Comparison of ENCODE assay signal across 9 cellular contexts in the genomic region with DNA sequence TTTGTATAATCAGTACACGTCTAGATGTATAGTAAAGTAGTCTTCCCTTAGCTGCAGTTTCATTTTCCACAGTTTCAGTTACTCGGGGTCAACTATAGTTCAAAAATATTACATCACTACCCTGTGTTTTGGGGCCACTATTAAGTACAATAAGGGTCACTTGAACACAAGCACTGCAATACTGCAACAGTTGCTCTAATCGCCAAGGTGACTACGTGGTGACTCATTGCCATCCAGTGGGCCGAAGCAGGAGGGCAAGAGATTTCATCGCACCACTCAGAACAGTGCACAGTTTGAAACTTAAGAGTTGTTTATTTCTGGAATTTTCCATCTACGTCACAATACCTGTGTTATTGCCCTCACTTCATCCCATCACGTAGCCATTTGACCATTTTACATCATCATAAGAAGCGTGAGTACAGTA. TPM values are rescaled to one million over a fixed set of nuclear protein-coding genes. Genes with fewer than 3 reads are reported as not detected.
DNase-seq lines count a peak whose midpoint lies in the region; ATAC-seq and TF ChIP-seq lines count a peak whose summit lies in the region.
"Had no signal": no experiment of that assay in that cellular context is flagged by ENCODE, and none has a peak within 500 bp of the region (broad histone marks: within the 10 kb centered on the region; RNA-seq: fewer than 3 reads in every experiment).

A gene (plus strand): TSS at position 379 of the 424 bp plus-strand sequence. CDS start 18,994 bp downstream, outside the sequence.

- peaks cover 6% of the 10 kb centered on the region for H3K36me3 Mint-ChIP-seq in MCF 10A (ENCODE audit: insufficient read depth, unreplicated experiment)
- no peaks in the 10 kb centered on the region for H3K36me3 Mint-ChIP-seq in natural killer cell

- H3K4me1 ChIP-seq in breast epithelium, result no peaks in the 10 kb centered on the region
- H3K4me1 ChIP-seq: uterus had no signal

- H3K9me3 Mint-ChIP-seq in MCF 10A (ENCODE audit: unreplicated experiment), result no peaks in the 10 kb centered on the region
- no peaks in the 10 kb centered on the region for H3K9me3 Mint-ChIP-seq in natural killer cell

- H3K4me1 Mint-ChIP-seq in MCF 10A (ENCODE audit: insufficient read depth, unreplicated experiment) (no peaks in the 10 kb centered on the region), natural killer cell (peaks cover 5 to 6% of the 10 kb centered on the region in 2 donors)

- TF ChIP-seq CTCF in MCF 10A (IDR thresholded peaks at IDR 0.05; ENCODE audit: unreplicated experiment) (peak; percentile 15), breast epithelium (IDR thresholded peaks at IDR 0.05) (no peak), natural killer cell (IDR thresholded peaks at IDR 0.05) (no peak)

- POLR2A ChIA-PET in MCF 10A (lab: Yijun Ruan, JAX), result interaction anchor here (0.9 to 1.9 kb wide), 2 partner anchors 189 to 191 kb away, joined by 4 read pairs; a partner anchor contains a TSS

- no peaks in the 10 kb centered on the region for H3K27me3 Mint-ChIP-seq in MCF 10A (ENCODE audit: insufficient read depth, unreplicated experiment)
- H3K27me3 Mint-ChIP-seq in natural killer cell (ENCODE audit: low read depth in 2 of 2), result peaks cover 8 to 12% of the 10 kb centered on the region in 2 donors

- no peak within 1 kb of the TSS for H3K4me3 ChIP-seq in breast epithelium
- H3K4me3 ChIP-seq: uterus had no signal

- intact Hi-C loops in MCF 10A (cut with micrococcal nuclease), result loop anchor here (1.0 to 10.0 kb wide), 3 partner anchors 144 to 398 kb away; no protein-coding TSS in a partner anchor
- intact Hi-C loops in breast epithelium (cut with DNase I; ENCODE audit: low total_unique reads), result no loop called here
- intact Hi-C loops in natural killer cell (cut with micrococcal nuclease), result no loop called here

- H3K36me3 ChIP-seq in breast epithelium, result no peaks in the 10 kb centered on the region
- H3K36me3 ChIP-seq: uterus had no signal

- H3K27ac Mint-ChIP-seq in MCF 10A (ENCODE audit: low read depth, unreplicated experiment) (no peak within 1 kb of the TSS), natural killer cell (no peak within 1 kb of the TSS)

- DNase-seq in MCF 10A (ENCODE audit: unreplicated experiment) (peak; percentile 88), breast epithelium (ENCODE audit: low spot score in 2 of 2) (no peak), NCI-H460 (ENCODE audit: extremely low read depth, low read depth) (peak; percentile 46), dermis blood vessel endothelial cell (peak; percentile 91), natural killer cell (no peak), NCI-H82 treated with DMSO at 0.1 percent for 48 hours (lab: John Stamatoyannopoulos, UW; ENCODE audit: unreplicated experiment) (no peak), NCI-H2107 treated with DMSO at 0.1 percent for 48 hours (lab: John Stamatoyannopoulos, UW; ENCODE audit: unreplicated experiment) (no peak)

- no peaks in the 10 kb centered on the region for H3K27me3 ChIP-seq in breast epithelium
- H3K27me3 ChIP-seq: uterus had no signal

- ATAC-seq in HG02763 (IDR thresholded peaks at IDR 0.05; ENCODE audit: unreplicated experiment), result peak; percentile 66
- ATAC-seq in natural killer cell, result peak; percentile 18 to 55 (median 50)

- TF ChIP-seq POLR2A in breast epithelium (IDR thresholded peaks at IDR 0.05), result no peak

- CTCF ChIA-PET in MCF 10A (lab: Yijun Ruan, JAX), result interaction anchor here (0.8 to 2.1 kb wide), 5 partner anchors 185 to 416 kb away, joined by 3 to 10 read pairs (median 5); no protein-coding TSS in a partner anchor

- no peak within 1 kb of the TSS for H3K27ac ChIP-seq in breast epithelium
- H3K27ac ChIP-seq: uterus had no signal

- H3K9me3 ChIP-seq in breast epithelium, result no peaks in the 10 kb centered on the region
- H3K9me3 ChIP-seq: uterus had no signal

- BruUV-seq in MCF 10A (replicated peaks; lab: Mats Ljungman, UMichigan), result no TSS peak

- no peak within 1 kb of the TSS for H3K4me3 Mint-ChIP-seq in MCF 10A (ENCODE audit: unreplicated experiment)
- no peak within 1 kb of the TSS for H3K4me3 Mint-ChIP-seq in natural killer cell

RNA-seq across cellular contexts. Expression of the gene that starts here (rescaled TPM):
- total RNA-seq in MCF 10A (2022), result not detected in 2 replicates
- total RNA-seq in breast epithelium, result not detected
- not detected in 2 replicates for total RNA-seq in NCI-H460 (2014; rRNA removed; shearing (Covaris generic))
- polyA plus RNA-seq in NCI-H460 (2014; cell fraction: nucleus; rRNA removed), result not detected in 2 replicates
- total RNA-seq in dermis blood vessel endothelial cell, result under 0.01 TPM in 1 of 2 replicates, not detected in the other
- total RNA-seq in natural killer cell, result not detected
- total RNA-seq: uterus had no signal

Comparison
In these comparisons a context has a peak if more than half of its experiments do, and no peak if none do; other contexts are left out.
1. Peak in DNase-seq in MCF 10A; RNA of the gene not detected or under 1 TPM.
2. Peak in DNase-seq in NCI-H460; RNA of the gene not detected or under 1 TPM.
3. Peak in DNase-seq in dermis blood vessel endothelial cell; RNA of the gene not detected or under 1 TPM.
4. Peak in ATAC-seq in natural killer cell; RNA of the gene not detected or under 1 TPM.